11 cellular contexts compared by ENCODE assay signal in the genomic region with DNA sequence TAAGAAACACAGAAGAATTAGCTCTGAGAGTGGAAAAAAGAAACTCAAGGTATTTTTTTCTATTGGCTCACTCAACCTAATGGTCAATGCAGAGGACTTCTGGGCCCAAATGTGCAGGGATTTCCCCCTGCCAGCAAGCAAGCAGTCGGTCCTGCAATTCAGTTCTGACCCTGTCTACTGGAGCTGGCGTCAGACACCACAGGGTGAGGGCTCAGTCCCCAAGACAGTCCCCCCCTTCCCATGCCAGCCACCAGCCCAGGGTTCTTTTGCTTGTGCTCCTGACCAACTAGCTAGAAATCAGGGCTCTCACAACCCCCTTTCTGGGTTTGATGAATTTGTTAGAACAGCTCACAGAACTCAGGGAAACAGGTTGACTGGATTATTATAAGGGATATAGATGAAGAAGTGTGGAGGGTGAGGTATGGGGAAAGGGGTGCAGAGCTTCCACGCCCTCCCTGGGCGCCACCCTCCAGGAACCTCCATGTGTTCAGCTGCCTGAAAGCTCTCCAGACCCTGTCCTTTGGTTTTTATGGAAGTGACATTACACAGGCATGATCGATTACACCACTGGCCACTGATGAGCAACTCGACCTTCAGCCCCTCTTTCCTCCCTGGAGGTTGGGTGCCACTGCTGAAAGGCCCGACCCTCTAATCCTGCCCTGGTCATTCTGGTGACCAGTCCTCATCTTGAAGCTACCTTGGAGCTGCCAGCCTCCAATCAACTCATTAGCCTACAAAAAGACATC. TPM values are rescaled to one million over a fixed set of nuclear protein-coding genes. Genes with fewer than 3 reads are reported as not detected.
DNase-seq lines count a peak whose midpoint lies in the region; ATAC-seq, FAIRE-seq and TF ChIP-seq lines count a peak whose summit lies in the region.
"Had no signal": no experiment of that assay in that cellular context is flagged by ENCODE, and none has a peak within 500 bp of the region (broad histone marks: within the 10 kb centered on the region; RNA-seq: fewer than 3 reads in every experiment).

No MANE protein-coding gene starts in this region.

- FAIRE-seq in endothelial cell of umbilical vein (lab: Jason Lieb, UNC), result no peak
- no peak for FAIRE-seq in small intestine (lab: Jason Lieb, UNC)
- FAIRE-seq: GM12891 had no signal

- H3K79me2 ChIP-seq in DND-41 (ENCODE audit: insufficient read depth, low read length) (no peaks in the 10 kb centered on the region; the same call in 1 of the 2 replicates), endothelial cell of umbilical vein (ENCODE audit: control insufficient read depth, insufficient read depth, low read length) (peaks cover 6% of the 10 kb centered on the region)

- H4K20me1 ChIP-seq in DND-41 (ENCODE audit: insufficient read depth, low read length) (peaks cover 33% of the 10 kb centered on the region), endothelial cell of umbilical vein (replicated peaks; ENCODE audit: control insufficient read depth, extremely low read depth, insufficient read depth, low read length) (no peaks in the 10 kb centered on the region)

- DNase-seq in DND-41 (no peak), T-helper 17 cell (no peak), endothelial cell of umbilical vein (ENCODE audit: low read depth, low spot score) (no peak), small intestine (no peak), putamen (ENCODE audit: low spot score) (no peak), aorta (no peak), kidney tubule cell (ENCODE audit: low spot score) (no peak)
- DNase-seq: erythroblast, NCI-H226 had no signal

- H3K4me3 Mint-ChIP-seq in T-helper 17 cell, result peak overlapping the region; percentile 82

- no peak overlapping the region for H3K4me3 ChIP-seq in DND-41 (ENCODE audit: low read depth in 1 of 2, low read length in 2 of 2)
- no peak overlapping the region for H3K4me3 ChIP-seq in endothelial cell of umbilical vein (replicated peaks in 1 of 3; ENCODE audit: insufficient read depth in 1 of 3, low read depth in 1 of 3, low read length in 3 of 3)
- H3K4me3 ChIP-seq in small intestine (ENCODE audit: low read depth in 1 of 2, low read length in 2 of 2), result no peak overlapping the region
- H3K4me3 ChIP-seq in aorta (ENCODE audit: low read length in 2 of 2), result no peak overlapping the region

- H3K36me3 ChIP-seq in DND-41 (ENCODE audit: insufficient read depth, low read length), result peaks cover 99% of the 10 kb centered on the region
- peaks cover 7 to 15% of the 10 kb centered on the region in 2 experiments for H3K36me3 ChIP-seq in endothelial cell of umbilical vein (ENCODE audit: control insufficient read depth in 2 of 2, extremely low read depth in 1 of 2, insufficient read depth in 2 of 2, low read length in 2 of 2)
- H3K36me3 ChIP-seq in small intestine (ENCODE audit: control insufficient read depth in 2 of 2, insufficient read depth in 2 of 2, low read length in 2 of 2), result peaks cover 8 to 22% of the 10 kb centered on the region in 2 donors
- peaks cover 0 to 10% of the 10 kb centered on the region in 2 donors for H3K36me3 ChIP-seq in aorta (ENCODE audit: control insufficient read depth in 1 of 2, insufficient read depth in 2 of 2, low read length in 1 of 2)

- WGBS in small intestine, 3 donors, result 78 to 88% (median 80%) methylated on average over 7 of the region's 7 CpGs
- WGBS in aorta, 2 donors, result 85 to 87% methylated on average over 7 of the region's 7 CpGs

- ATAC-seq in DND-41 (ENCODE audit: insufficient read depth, low read depth) (no peak), T-helper 17 cell (no peak), aorta (ENCODE audit: low FRiP score) (no peak)

- CTCF ChIA-PET in endothelial cell of umbilical vein (lab: Charles Lee), result interaction anchor here (1.2 to 2.5 kb wide), 5 partner anchors 9 to 213 kb away, joined by 3 to 15 read pairs (median 8); no protein-coding TSS in a partner anchor

- intact Hi-C loops in endothelial cell of umbilical vein (cut with micrococcal nuclease) (no loop called here), aorta (cut with DNase I) (no loop called here)

- TF ChIP-seq POLR2A in endothelial cell of umbilical vein (IDR thresholded peaks at IDR 0.05; ENCODE audit: low read depth, low read length), result no peak

- TF ChIP-seq CTCF in DND-41 (IDR thresholded peaks at IDR 0.05; ENCODE audit: borderline replicate concordance, extremely low read depth, low read length, poor library complexity, severe bottlenecking), result no peak
- no peak for TF ChIP-seq CTCF in endothelial cell of umbilical vein (IDR thresholded peaks at IDR 0.05; ENCODE audit: extremely low read depth in 1 of 2, insufficient read depth in 1 of 2, low read depth in 1 of 2, low read length in 2 of 2)

- POLR2A ChIA-PET in endothelial cell of umbilical vein (lab: Charles Lee), result interaction anchor here (0.7 kb wide), 1 partner anchor 1174 kb away, joined by 3 read pairs; no protein-coding TSS in a partner anchor

- H3K27me3 ChIP-seq in DND-41 (ENCODE audit: insufficient read depth, low read length, poor library complexity) (no peaks in the 10 kb centered on the region), endothelial cell of umbilical vein (ENCODE audit: control insufficient read depth in 2 of 2, insufficient read depth in 2 of 2, low read length in 2 of 2) (no peaks in the 10 kb centered on the region), small intestine (ENCODE audit: control insufficient read depth in 2 of 2, insufficient read depth in 2 of 2, low read length in 2 of 2) (no peaks in the 10 kb centered on the region), aorta (ENCODE audit: control insufficient read depth in 1 of 2, insufficient read depth in 2 of 2, low read length in 1 of 2) (no peaks in the 10 kb centered on the region)

- no peak overlapping the region for H2AFZ ChIP-seq in DND-41 (ENCODE audit: low read depth, low read length)
- no peak overlapping the region for H2AFZ ChIP-seq in endothelial cell of umbilical vein (ENCODE audit: low read depth, low read length)

- no peak overlapping the region for H3K4me2 ChIP-seq in DND-41 (ENCODE audit: insufficient read depth, low read length)
- H3K4me2 ChIP-seq in endothelial cell of umbilical vein (ENCODE audit: insufficient read depth, low read length), result no peak overlapping the region

- no peaks in the 10 kb centered on the region for H3K9me3 ChIP-seq in DND-41 (ENCODE audit: insufficient read depth, low read length, severe bottlenecking)
- H3K9me3 ChIP-seq in T-helper 17 cell (ENCODE audit: control insufficient read depth, low read length, poor library complexity, severe bottlenecking), result no peaks in the 10 kb centered on the region
- H3K9me3 ChIP-seq in endothelial cell of umbilical vein (replicated peaks; ENCODE audit: control insufficient read depth, insufficient read depth, low read length), result no peaks in the 10 kb centered on the region
- H3K9me3 ChIP-seq in small intestine (ENCODE audit: control insufficient read depth, low read depth), result no peaks in the 10 kb centered on the region
- no peaks in the 10 kb centered on the region for H3K9me3 ChIP-seq in aorta (ENCODE audit: control insufficient read depth, low read length)

- H3K9ac ChIP-seq in DND-41 (ENCODE audit: low read depth, low read length) (no peak overlapping the region), endothelial cell of umbilical vein (replicated peaks; ENCODE audit: extremely low read depth, insufficient read depth, low read length) (no peak overlapping the region)

- H3K27ac ChIP-seq in DND-41 (ENCODE audit: low read length) (0 out of 2 replicates have a peak overlapping the region, but pooled peaks have one; percentile 12), endothelial cell of umbilical vein (ENCODE audit: insufficient read depth, low read depth, low read length) (peak overlapping the region; percentile 84), small intestine (ENCODE audit: low read depth in 1 of 2, low read length in 1 of 2) (peak overlapping the region; percentile 69 to 86), aorta (ENCODE audit: low read depth in 1 of 2, low read length in 2 of 2) (no peak overlapping the region)
- H3K27ac ChIP-seq: VCaP had no signal

- H3K36me3 Mint-ChIP-seq in T-helper 17 cell (ENCODE audit: low read depth), result peaks cover 13% of the 10 kb centered on the region

- H3K4me1 ChIP-seq in DND-41 (ENCODE audit: insufficient read depth, low read length) (no peaks in the 10 kb centered on the region), endothelial cell of umbilical vein (ENCODE audit: control insufficient read depth, extremely low read depth, insufficient read depth, low read length) (peaks cover 36% of the 10 kb centered on the region), small intestine (ENCODE audit: control insufficient read depth in 2 of 2, insufficient read depth in 1 of 2, low read depth in 1 of 2, low read length in 1 of 2) (peaks cover 2 to 11% of the 10 kb centered on the region in 2 donors), aorta (ENCODE audit: control insufficient read depth in 1 of 2, insufficient read depth in 2 of 2, low read length in 2 of 2) (no peaks in the 10 kb centered on the region)

- BruUV-seq in endothelial cell of umbilical vein (replicated peaks; lab: Mats Ljungman, UMichigan), result TSS peak; percentile 21

- dilution Hi-C loops in endothelial cell of umbilical vein (cut with MboI; ENCODE audit: extremely low pct_ligation_motif_present, low sequenced_read_pairs), result no loop called here

- no peaks in the 10 kb centered on the region for H3K9me1 ChIP-seq in endothelial cell of umbilical vein (replicated peaks; ENCODE audit: control insufficient read depth, extremely low read depth, insufficient read depth, low read length)

- H3K27me3 Mint-ChIP-seq in T-helper 17 cell, result no peaks in the 10 kb centered on the region

- peak overlapping the region; percentile 98 for H3K27ac Mint-ChIP-seq in T-helper 17 cell

- peaks cover 72% of the 10 kb centered on the region for H3K4me1 Mint-ChIP-seq in T-helper 17 cell

RNA-seq across cellular contexts. Expression of a gene that starts 22.5 kb away (rescaled TPM):
- 10 to 100 TPM; 21.9 to 28.7 TPM for total RNA-seq in T-helper 17 cell
- 7.2 and 31.8 TPM in 2 replicates for total RNA-seq in endothelial cell of umbilical vein
- 3.4 and 5.1 TPM in 2 replicates for polyA plus RNA-seq in endothelial cell of umbilical vein
- polyA plus RNA-seq in endothelial cell of umbilical vein (2011; cell fraction: cytosol; rRNA removed), result 2.7 TPM in 2 replicates
- 10.2 and 13.3 TPM in 2 replicates for polyA plus RNA-seq in endothelial cell of umbilical vein (2011; cell fraction: nucleus; rRNA removed)
- 17.9 and 20.3 TPM in 2 replicates for polyA plus RNA-seq in endothelial cell of umbilical vein (2012)
- polyA minus RNA-seq in endothelial cell of umbilical vein, result 7.4 and 11.2 TPM in 2 replicates
- polyA minus RNA-seq in endothelial cell of umbilical vein (2011; cell fraction: cytosol; rRNA and poly(A)+ RNA removed), result 9.9 TPM
- 11.1 and 11.7 TPM in 2 replicates for polyA minus RNA-seq in endothelial cell of umbilical vein (2011; cell fraction: nucleus; rRNA and poly(A)+ RNA removed)
- polyA plus RNA-seq in small intestine, result 10 to 100 TPM in 2 of 3 donors, 1 to 10 TPM in 1; 6.7 to 44.0 (median 25.0) TPM
- total RNA-seq in aorta, result 1 to 10 TPM; 3.8 to 9.5 TPM
- 10 to 100 TPM in 1 of 2 donors, not detected in 1; 18.2 TPM for polyA plus RNA-seq in aorta

RNA-seq across cellular contexts. Expression of a gene that starts 48.8 kb away (rescaled TPM):
- total RNA-seq in T-helper 17 cell (10 to 100 TPM; 39.8 to 50.5 TPM), endothelial cell of umbilical vein (7.6 and 43.2 TPM in 2 replicates), aorta (10 to 100 TPM in 1 of 2 donors, 1 to 10 TPM in 1; 5.8 to 11.8 TPM)
- polyA plus RNA-seq in endothelial cell of umbilical vein (16.3 and 22.3 TPM in 2 replicates), small intestine (10 to 100 TPM in 2 of 3 donors, 1 to 10 TPM in 1; 7.8 to 70.2 (median 13.0) TPM), aorta (1 to 10 TPM; 5.6 to 6.5 TPM)
- polyA plus RNA-seq in endothelial cell of umbilical vein (2011; cell fraction: cytosol; rRNA removed), result 11.8 and 16.1 TPM in 2 replicates
- polyA plus RNA-seq in endothelial cell of umbilical vein (2011; cell fraction: nucleus; rRNA removed), result 48.9 and 62.3 TPM in 2 replicates
- polyA plus RNA-seq in endothelial cell of umbilical vein (2012), result 27.0 and 43.5 TPM in 2 replicates
- 6.8 and 25.7 TPM in 2 replicates for polyA minus RNA-seq in endothelial cell of umbilical vein
- polyA minus RNA-seq in endothelial cell of umbilical vein (2011; cell fraction: cytosol; rRNA and poly(A)+ RNA removed), result 17.3 TPM
- 11.1 and 15.4 TPM in 2 replicates for polyA minus RNA-seq in endothelial cell of umbilical vein (2011; cell fraction: nucleus; rRNA and poly(A)+ RNA removed)

Comparison
In these comparisons a context has a peak if more than half of its experiments do, and no peak if none do; other contexts are left out.
1. H3K27ac ChIP-seq: peak in DND-41 (single experiment), endothelial cell of umbilical vein (single experiment) and small intestine (2 of 2); none in aorta (0 of 2).